14 cellular contexts compared by ENCODE assay signal in the genomic region with DNA sequence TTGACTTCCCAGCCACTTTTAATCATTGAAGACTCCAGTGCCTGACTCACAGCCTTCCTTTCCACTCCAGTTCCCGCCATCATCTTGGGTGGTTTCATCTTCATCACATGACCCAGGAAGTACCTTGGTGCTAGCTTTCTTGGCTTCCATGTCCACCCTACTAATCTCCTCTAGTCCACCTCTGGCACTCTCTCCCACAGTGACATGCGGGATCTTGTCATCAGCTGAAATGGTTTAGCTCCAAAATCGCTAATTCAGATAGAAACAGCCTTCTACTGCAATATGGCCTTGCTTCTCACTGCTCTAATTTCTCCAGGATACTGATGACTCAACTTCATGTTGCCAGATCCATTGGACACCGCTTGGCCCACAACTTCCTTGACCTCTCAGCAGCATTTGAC. TPM values are rescaled to one million over a fixed set of nuclear protein-coding genes. Genes with fewer than 3 reads are reported as not detected.
DNase-seq lines count a peak whose midpoint lies in the region; ATAC-seq and TF ChIP-seq lines count a peak whose summit lies in the region.
"Had no signal": no experiment of that assay in that cellular context is flagged by ENCODE, and none has a peak within 500 bp of the region (broad histone marks: within the 10 kb centered on the region; RNA-seq: fewer than 3 reads in every experiment).

No MANE protein-coding gene starts in this region.

- no peaks in the 10 kb centered on the region for H3K27me3 Mint-ChIP-seq in chondrocyte (ENCODE audit: low read depth)

- H3K4me1 Mint-ChIP-seq in chondrocyte (ENCODE audit: low read depth), result peaks cover 19% of the 10 kb centered on the region

- no peaks in the 10 kb centered on the region for H3K27me3 ChIP-seq in MG63
- H3K27me3 ChIP-seq: BLaER1, cardiac muscle cell had no signal

- no peak for TF ChIP-seq CTCF in chondrocyte (IDR thresholded peaks at IDR 0.05)

- DNase-seq in AG20443 (ENCODE audit: low spot score) (peak; percentile 63), MG63 (peak; percentile 16), chondrocyte (ENCODE audit: low spot score) (no peak), left colon (no peak), LoVo (ENCODE audit: low spot score) (no peak), NCI-H2227 (lab: John Stamatoyannopoulos, UW; ENCODE audit: unreplicated experiment) (no peak), DMS53 treated with DMSO at 0.1 percent for 48 hours (lab: John Stamatoyannopoulos, UW; ENCODE audit: unreplicated experiment) (no peak)
- DNase-seq: activated T-cell treated with anti-CD3 and anti-CD28 coated beads, Interleukin-2, amount 50 U/mL, for 4 hours; head of caudate nucleus; NCI-H2081; PC-9 had no signal

- peak overlapping the region; percentile 55 for H3K27ac Mint-ChIP-seq in chondrocyte (ENCODE audit: unreplicated experiment)

- ATAC-seq in left colon (peak; percentile 40), HG03196 (IDR thresholded peaks at IDR 0.05; ENCODE audit: unreplicated experiment) (no peak)
- ATAC-seq: activated T-cell treated with anti-CD3 and anti-CD28 coated beads, Interleukin-2, amount 50 U/mL, for 4 hours had no signal

- H3K9me3 Mint-ChIP-seq in chondrocyte (ENCODE audit: low read depth), result no peaks in the 10 kb centered on the region
- H3K9me3 Mint-ChIP-seq: activated T-cell treated with anti-CD3 and anti-CD28 coated beads, Interleukin-2, amount 50 U/mL, for 4 hours had no signal

- H3K9me3 ChIP-seq in MG63, result no peaks in the 10 kb centered on the region
- H3K9me3 ChIP-seq: BLaER1 had no signal

- H3K4me3 ChIP-seq in MG63, result no peak overlapping the region
- H3K4me3 ChIP-seq: BLaER1, cardiac muscle cell, PC-9 had no signal

- H3K36me3 ChIP-seq in MG63, result no peaks in the 10 kb centered on the region
- H3K36me3 ChIP-seq: cardiac muscle cell had no signal

- no peak overlapping the region for H3K4me3 Mint-ChIP-seq in chondrocyte (ENCODE audit: unreplicated experiment)
- H3K4me3 Mint-ChIP-seq: activated T-cell treated with anti-CD3 and anti-CD28 coated beads, Interleukin-2, amount 50 U/mL, for 4 hours had no signal

- H3K36me3 Mint-ChIP-seq in chondrocyte (ENCODE audit: low read depth), result peaks cover 2% of the 10 kb centered on the region

- intact Hi-C loops in left colon (cut with DNase I, micrococcal nuclease), result no loop called here

RNA-seq across cellular contexts. Expression of a gene that starts 24.5 kb away (rescaled TPM):
- 11.2 and 11.8 TPM in 2 replicates for total RNA-seq in MG63 (2014; rRNA removed; shearing (Covaris generic); ENCODE audit: low replicate concordance)
- total RNA-seq in chondrocyte, result 20.8 to 28.8 TPM (median 23.0 TPM) in 3 replicates
- total RNA-seq in left colon, result 10 to 100 TPM; 34.1 to 35.5 TPM

Comparison
In these comparisons a context has a peak if more than half of its experiments do, and no peak if none do; other contexts are left out.
1. DNase-seq: peak in AG20443 (single experiment) and MG63 (single experiment); none in chondrocyte (single experiment), left colon (0 of 2), LoVo (single experiment), NCI-H2227 (single experiment) and DMS53 treated with DMSO at 0.1 percent for 48 hours (single experiment).